ENCODE assay signal across 1 cellular context in the genomic region with DNA sequence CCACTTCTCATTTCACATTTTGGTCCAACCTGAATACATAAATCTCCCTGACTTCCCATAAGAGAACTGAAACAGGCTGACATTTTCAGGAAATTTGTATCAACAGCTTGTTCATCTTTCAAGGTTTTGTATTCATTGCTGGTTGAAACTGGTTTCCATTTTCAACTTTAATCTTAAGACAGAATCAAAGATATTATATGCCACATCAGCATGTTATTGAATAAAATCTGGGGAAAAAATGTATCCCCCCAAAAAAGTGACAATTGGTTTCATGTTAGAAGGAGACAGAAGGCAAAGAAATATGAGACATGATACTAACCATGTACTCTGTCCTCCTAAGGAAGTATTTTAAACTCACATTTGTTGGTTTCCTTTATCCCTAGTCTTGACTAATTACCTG.
TF ChIP-seq lines count a peak whose summit lies in the region.

No MANE protein-coding gene starts in this region.

TF ChIP-seq in K562, 482 proteins besides CTCF, POLR2A, EP300 and RAD21 (continued from another document and continues in another):
- TF ChIP-seq, protein P1, sequence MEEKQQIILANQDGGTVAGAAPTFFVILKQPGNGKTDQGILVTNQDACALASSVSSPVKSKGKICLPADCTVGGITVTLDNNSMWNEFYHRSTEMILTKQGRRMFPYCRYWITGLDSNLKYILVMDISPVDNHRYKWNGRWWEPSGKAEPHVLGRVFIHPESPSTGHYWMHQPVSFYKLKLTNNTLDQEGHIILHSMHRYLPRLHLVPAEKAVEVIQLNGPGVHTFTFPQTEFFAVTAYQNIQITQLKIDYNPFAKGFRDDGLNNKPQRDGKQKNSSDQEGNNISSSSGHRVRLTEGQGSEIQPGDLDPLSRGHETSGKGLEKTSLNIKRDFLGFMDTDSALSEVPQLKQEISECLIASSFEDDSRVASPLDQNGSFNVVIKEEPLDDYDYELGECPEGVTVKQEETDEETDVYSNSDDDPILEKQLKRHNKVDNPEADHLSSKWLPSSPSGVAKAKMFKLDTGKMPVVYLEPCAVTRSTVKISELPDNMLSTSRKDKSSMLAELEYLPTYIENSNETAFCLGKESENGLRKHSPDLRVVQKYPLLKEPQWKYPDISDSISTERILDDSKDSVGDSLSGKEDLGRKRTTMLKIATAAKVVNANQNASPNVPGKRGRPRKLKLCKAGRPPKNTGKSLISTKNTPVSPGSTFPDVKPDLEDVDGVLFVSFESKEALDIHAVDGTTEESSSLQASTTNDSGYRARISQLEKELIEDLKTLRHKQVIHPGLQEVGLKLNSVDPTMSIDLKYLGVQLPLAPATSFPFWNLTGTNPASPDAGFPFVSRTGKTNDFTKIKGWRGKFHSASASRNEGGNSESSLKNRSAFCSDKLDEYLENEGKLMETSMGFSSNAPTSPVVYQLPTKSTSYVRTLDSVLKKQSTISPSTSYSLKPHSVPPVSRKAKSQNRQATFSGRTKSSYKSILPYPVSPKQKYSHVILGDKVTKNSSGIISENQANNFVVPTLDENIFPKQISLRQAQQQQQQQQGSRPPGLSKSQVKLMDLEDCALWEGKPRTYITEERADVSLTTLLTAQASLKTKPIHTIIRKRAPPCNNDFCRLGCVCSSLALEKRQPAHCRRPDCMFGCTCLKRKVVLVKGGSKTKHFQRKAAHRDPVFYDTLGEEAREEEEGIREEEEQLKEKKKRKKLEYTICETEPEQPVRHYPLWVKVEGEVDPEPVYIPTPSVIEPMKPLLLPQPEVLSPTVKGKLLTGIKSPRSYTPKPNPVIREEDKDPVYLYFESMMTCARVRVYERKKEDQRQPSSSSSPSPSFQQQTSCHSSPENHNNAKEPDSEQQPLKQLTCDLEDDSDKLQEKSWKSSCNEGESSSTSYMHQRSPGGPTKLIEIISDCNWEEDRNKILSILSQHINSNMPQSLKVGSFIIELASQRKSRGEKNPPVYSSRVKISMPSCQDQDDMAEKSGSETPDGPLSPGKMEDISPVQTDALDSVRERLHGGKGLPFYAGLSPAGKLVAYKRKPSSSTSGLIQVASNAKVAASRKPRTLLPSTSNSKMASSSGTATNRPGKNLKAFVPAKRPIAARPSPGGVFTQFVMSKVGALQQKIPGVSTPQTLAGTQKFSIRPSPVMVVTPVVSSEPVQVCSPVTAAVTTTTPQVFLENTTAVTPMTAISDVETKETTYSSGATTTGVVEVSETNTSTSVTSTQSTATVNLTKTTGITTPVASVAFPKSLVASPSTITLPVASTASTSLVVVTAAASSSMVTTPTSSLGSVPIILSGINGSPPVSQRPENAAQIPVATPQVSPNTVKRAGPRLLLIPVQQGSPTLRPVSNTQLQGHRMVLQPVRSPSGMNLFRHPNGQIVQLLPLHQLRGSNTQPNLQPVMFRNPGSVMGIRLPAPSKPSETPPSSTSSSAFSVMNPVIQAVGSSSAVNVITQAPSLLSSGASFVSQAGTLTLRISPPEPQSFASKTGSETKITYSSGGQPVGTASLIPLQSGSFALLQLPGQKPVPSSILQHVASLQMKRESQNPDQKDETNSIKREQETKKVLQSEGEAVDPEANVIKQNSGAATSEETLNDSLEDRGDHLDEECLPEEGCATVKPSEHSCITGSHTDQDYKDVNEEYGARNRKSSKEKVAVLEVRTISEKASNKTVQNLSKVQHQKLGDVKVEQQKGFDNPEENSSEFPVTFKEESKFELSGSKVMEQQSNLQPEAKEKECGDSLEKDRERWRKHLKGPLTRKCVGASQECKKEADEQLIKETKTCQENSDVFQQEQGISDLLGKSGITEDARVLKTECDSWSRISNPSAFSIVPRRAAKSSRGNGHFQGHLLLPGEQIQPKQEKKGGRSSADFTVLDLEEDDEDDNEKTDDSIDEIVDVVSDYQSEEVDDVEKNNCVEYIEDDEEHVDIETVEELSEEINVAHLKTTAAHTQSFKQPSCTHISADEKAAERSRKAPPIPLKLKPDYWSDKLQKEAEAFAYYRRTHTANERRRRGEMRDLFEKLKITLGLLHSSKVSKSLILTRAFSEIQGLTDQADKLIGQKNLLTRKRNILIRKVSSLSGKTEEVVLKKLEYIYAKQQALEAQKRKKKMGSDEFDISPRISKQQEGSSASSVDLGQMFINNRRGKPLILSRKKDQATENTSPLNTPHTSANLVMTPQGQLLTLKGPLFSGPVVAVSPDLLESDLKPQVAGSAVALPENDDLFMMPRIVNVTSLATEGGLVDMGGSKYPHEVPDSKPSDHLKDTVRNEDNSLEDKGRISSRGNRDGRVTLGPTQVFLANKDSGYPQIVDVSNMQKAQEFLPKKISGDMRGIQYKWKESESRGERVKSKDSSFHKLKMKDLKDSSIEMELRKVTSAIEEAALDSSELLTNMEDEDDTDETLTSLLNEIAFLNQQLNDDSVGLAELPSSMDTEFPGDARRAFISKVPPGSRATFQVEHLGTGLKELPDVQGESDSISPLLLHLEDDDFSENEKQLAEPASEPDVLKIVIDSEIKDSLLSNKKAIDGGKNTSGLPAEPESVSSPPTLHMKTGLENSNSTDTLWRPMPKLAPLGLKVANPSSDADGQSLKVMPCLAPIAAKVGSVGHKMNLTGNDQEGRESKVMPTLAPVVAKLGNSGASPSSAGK (IDR thresholded peaks at IDR 0.05) = no peak
- TF ChIP-seq OTX1 (CRISPR knock-in tag; IDR thresholded peaks at IDR 0.05) = no peak
- TF ChIP-seq SNIP1 (IDR thresholded peaks at IDR 0.05; ENCODE audit: low read depth) = no peak
- TF ChIP-seq HLTF (IDR thresholded peaks at IDR 0.05) = no peak
- TF ChIP-seq GATA2 (CRISPR knock-in tag; IDR thresholded peaks at IDR 0.05) = no peak
- no peak for TF ChIP-seq ZKSCAN1 (IDR thresholded peaks at IDR 0.05; ENCODE audit: low read depth, low read length)
- TF ChIP-seq SAP30 (IDR thresholded peaks at IDR 0.05; ENCODE audit: borderline replicate concordance, insufficient read depth, low read depth, low read length, poor library complexity, severe bottlenecking) = no peak
- TF ChIP-seq ZFPM2 (CRISPR knock-in tag; IDR thresholded peaks at IDR 0.05) = no peak
- TF ChIP-seq, protein P2, sequence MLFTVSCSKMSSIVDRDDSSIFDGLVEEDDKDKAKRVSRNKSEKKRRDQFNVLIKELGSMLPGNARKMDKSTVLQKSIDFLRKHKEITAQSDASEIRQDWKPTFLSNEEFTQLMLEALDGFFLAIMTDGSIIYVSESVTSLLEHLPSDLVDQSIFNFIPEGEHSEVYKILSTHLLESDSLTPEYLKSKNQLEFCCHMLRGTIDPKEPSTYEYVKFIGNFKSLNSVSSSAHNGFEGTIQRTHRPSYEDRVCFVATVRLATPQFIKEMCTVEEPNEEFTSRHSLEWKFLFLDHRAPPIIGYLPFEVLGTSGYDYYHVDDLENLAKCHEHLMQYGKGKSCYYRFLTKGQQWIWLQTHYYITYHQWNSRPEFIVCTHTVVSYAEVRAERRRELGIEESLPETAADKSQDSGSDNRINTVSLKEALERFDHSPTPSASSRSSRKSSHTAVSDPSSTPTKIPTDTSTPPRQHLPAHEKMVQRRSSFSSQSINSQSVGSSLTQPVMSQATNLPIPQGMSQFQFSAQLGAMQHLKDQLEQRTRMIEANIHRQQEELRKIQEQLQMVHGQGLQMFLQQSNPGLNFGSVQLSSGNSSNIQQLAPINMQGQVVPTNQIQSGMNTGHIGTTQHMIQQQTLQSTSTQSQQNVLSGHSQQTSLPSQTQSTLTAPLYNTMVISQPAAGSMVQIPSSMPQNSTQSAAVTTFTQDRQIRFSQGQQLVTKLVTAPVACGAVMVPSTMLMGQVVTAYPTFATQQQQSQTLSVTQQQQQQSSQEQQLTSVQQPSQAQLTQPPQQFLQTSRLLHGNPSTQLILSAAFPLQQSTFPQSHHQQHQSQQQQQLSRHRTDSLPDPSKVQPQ (CRISPR knock-in tag; IDR thresholded peaks at IDR 0.05; ENCODE audit: borderline replicate concordance) = no peak
- TF ChIP-seq, protein P3, sequence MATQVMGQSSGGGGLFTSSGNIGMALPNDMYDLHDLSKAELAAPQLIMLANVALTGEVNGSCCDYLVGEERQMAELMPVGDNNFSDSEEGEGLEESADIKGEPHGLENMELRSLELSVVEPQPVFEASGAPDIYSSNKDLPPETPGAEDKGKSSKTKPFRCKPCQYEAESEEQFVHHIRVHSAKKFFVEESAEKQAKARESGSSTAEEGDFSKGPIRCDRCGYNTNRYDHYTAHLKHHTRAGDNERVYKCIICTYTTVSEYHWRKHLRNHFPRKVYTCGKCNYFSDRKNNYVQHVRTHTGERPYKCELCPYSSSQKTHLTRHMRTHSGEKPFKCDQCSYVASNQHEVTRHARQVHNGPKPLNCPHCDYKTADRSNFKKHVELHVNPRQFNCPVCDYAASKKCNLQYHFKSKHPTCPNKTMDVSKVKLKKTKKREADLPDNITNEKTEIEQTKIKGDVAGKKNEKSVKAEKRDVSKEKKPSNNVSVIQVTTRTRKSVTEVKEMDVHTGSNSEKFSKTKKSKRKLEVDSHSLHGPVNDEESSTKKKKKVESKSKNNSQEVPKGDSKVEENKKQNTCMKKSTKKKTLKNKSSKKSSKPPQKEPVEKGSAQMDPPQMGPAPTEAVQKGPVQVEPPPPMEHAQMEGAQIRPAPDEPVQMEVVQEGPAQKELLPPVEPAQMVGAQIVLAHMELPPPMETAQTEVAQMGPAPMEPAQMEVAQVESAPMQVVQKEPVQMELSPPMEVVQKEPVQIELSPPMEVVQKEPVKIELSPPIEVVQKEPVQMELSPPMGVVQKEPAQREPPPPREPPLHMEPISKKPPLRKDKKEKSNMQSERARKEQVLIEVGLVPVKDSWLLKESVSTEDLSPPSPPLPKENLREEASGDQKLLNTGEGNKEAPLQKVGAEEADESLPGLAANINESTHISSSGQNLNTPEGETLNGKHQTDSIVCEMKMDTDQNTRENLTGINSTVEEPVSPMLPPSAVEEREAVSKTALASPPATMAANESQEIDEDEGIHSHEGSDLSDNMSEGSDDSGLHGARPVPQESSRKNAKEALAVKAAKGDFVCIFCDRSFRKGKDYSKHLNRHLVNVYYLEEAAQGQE (CRISPR knock-in tag; IDR thresholded peaks at IDR 0.05; ENCODE audit: low read depth) = no peak
- TF ChIP-seq ELF1 (tag; IDR thresholded peaks at IDR 0.05) = no peak
- TF ChIP-seq NR2C2 (CRISPR knock-in tag; IDR thresholded peaks at IDR 0.05) = no peak
- no peak for TF ChIP-seq NR2C2 (tag; IDR thresholded peaks at IDR 0.05)
- TF ChIP-seq KDM4B (IDR thresholded peaks at IDR 0.05; ENCODE audit: borderline replicate concordance in 2 of 2, low read depth in 1 of 2) = no peak
- no peak for TF ChIP-seq ZBTB7A (IDR thresholded peaks at IDR 0.05; ENCODE audit: borderline replicate concordance, control insufficient read depth, low read depth, low read length)
- TF ChIP-seq RB1 (IDR thresholded peaks at IDR 0.05; ENCODE audit: low read depth) = no peak
- TF ChIP-seq MAFK (IDR thresholded peaks at IDR 0.05; ENCODE audit: low read length) = peak; percentile 40; the same call in 1 of the 2 replicates
- TF ChIP-seq, protein P4, sequence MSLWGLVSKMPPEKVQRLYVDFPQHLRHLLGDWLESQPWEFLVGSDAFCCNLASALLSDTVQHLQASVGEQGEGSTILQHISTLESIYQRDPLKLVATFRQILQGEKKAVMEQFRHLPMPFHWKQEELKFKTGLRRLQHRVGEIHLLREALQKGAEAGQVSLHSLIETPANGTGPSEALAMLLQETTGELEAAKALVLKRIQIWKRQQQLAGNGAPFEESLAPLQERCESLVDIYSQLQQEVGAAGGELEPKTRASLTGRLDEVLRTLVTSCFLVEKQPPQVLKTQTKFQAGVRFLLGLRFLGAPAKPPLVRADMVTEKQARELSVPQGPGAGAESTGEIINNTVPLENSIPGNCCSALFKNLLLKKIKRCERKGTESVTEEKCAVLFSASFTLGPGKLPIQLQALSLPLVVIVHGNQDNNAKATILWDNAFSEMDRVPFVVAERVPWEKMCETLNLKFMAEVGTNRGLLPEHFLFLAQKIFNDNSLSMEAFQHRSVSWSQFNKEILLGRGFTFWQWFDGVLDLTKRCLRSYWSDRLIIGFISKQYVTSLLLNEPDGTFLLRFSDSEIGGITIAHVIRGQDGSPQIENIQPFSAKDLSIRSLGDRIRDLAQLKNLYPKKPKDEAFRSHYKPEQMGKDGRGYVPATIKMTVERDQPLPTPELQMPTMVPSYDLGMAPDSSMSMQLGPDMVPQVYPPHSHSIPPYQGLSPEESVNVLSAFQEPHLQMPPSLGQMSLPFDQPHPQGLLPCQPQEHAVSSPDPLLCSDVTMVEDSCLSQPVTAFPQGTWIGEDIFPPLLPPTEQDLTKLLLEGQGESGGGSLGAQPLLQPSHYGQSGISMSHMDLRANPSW (CRISPR knock-in tag; IDR thresholded peaks at IDR 0.05) = no peak
- TF ChIP-seq CEBPG (CRISPR knock-in tag; IDR thresholded peaks at IDR 0.05) = no peak
- no peak for TF ChIP-seq CEBPG (tag; conservative IDR thresholded peaks at IDR 0.05 in 1 of 2, IDR thresholded peaks at IDR 0.05 in 1 of 2)
- TF ChIP-seq SMAD4 (CRISPR knock-in tag; conservative IDR thresholded peaks at IDR 0.05) = no peak
- TF ChIP-seq LARP7 (IDR thresholded peaks at IDR 0.05) = no peak
- TF ChIP-seq ZNF146 (CRISPR knock-in tag; IDR thresholded peaks at IDR 0.05; ENCODE audit: unreplicated experiment) = no peak
- no peak for TF ChIP-seq ELF4 (CRISPR knock-in tag; IDR thresholded peaks at IDR 0.05)
- no peak for TF ChIP-seq NFXL1 (CRISPR knock-in tag; IDR thresholded peaks at IDR 0.05)
- no peak for TF ChIP-seq KAT8 (IDR thresholded peaks at IDR 0.05; ENCODE audit: low read depth)
- no peak for TF ChIP-seq ZNF589 (CRISPR knock-in tag; IDR thresholded peaks at IDR 0.05; ENCODE audit: low read depth)
- no peak for TF ChIP-seq RBFOX2 (IDR thresholded peaks at IDR 0.05; ENCODE audit: low read depth, low read length)
- TF ChIP-seq TAF9B (IDR thresholded peaks at IDR 0.05; ENCODE audit: partially characterized antibody) = no peak
- TF ChIP-seq, protein P5, sequence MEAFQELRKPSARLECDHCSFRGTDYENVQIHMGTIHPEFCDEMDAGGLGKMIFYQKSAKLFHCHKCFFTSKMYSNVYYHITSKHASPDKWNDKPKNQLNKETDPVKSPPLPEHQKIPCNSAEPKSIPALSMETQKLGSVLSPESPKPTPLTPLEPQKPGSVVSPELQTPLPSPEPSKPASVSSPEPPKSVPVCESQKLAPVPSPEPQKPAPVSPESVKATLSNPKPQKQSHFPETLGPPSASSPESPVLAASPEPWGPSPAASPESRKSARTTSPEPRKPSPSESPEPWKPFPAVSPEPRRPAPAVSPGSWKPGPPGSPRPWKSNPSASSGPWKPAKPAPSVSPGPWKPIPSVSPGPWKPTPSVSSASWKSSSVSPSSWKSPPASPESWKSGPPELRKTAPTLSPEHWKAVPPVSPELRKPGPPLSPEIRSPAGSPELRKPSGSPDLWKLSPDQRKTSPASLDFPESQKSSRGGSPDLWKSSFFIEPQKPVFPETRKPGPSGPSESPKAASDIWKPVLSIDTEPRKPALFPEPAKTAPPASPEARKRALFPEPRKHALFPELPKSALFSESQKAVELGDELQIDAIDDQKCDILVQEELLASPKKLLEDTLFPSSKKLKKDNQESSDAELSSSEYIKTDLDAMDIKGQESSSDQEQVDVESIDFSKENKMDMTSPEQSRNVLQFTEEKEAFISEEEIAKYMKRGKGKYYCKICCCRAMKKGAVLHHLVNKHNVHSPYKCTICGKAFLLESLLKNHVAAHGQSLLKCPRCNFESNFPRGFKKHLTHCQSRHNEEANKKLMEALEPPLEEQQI (IDR thresholded peaks at IDR 0.05) = no peak
- TF ChIP-seq SP1 (CRISPR knock-in tag; IDR thresholded peaks at IDR 0.05) = no peak
- peak; percentile 91 for TF ChIP-seq ZNF316 (IDR thresholded peaks at IDR 0.05)
- TF ChIP-seq HDAC3 (IDR thresholded peaks at IDR 0.05; ENCODE audit: borderline replicate concordance, partially characterized antibody) = no peak
- TF ChIP-seq, protein P6, sequence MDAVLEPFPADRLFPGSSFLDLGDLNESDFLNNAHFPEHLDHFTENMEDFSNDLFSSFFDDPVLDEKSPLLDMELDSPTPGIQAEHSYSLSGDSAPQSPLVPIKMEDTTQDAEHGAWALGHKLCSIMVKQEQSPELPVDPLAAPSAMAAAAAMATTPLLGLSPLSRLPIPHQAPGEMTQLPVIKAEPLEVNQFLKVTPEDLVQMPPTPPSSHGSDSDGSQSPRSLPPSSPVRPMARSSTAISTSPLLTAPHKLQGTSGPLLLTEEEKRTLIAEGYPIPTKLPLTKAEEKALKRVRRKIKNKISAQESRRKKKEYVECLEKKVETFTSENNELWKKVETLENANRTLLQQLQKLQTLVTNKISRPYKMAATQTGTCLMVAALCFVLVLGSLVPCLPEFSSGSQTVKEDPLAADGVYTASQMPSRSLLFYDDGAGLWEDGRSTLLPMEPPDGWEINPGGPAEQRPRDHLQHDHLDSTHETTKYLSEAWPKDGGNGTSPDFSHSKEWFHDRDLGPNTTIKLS (IDR thresholded peaks at IDR 0.05; ENCODE audit: borderline replicate concordance, low read depth) = no peak
